1 cellular context compared by ENCODE assay signal in genomic region chr12:57765003-57765697, GRCh38.
TF ChIP-seq lines count a peak whose summit lies in the region.

No MANE protein-coding gene starts in this region.

TF ChIP-seq in HepG2, 621 proteins besides CTCF, POLR2A, EP300 and RAD21 (continues in another document):
- TF ChIP-seq PHB2 (IDR thresholded peaks at IDR 0.05; ENCODE audit: partially characterized antibody) (no peak), EED (CRISPR knock-in tag; IDR thresholded peaks at IDR 0.05) (no peak), ZFP90 (CRISPR knock-in tag; IDR thresholded peaks at IDR 0.05; ENCODE audit: borderline replicate concordance) (peak; percentile 37; the same call in 1 of the 2 replicates), TEAD3 (CRISPR knock-in tag; optimal IDR thresholded peaks at IDR 0.05; ENCODE audit: borderline replicate concordance) (no peak), FOXA3 (CRISPR knock-in tag; IDR thresholded peaks at IDR 0.05) (no peak), RFX3 (CRISPR knock-in tag; IDR thresholded peaks at IDR 0.05) (no peak), HIVEP1 (CRISPR knock-in tag; IDR thresholded peaks at IDR 0.05) (peak; percentile 81), ZBTB2 (CRISPR knock-in tag; IDR thresholded peaks at IDR 0.05; ENCODE audit: low read depth) (no peak), ZNF670 (CRISPR knock-in tag; IDR thresholded peaks at IDR 0.05; ENCODE audit: borderline replicate concordance) (no peak), ASH2L (IDR thresholded peaks at IDR 0.05; ENCODE audit: insufficient read length, low read depth, low read length) (peak; percentile 16), GTF3A (CRISPR knock-in tag; conservative IDR thresholded peaks at IDR 0.05) (0 out of 2 replicates have a peak, but pooled peaks have one; percentile 6), POGK (CRISPR knock-in tag; conservative IDR thresholded peaks at IDR 0.05) (peak; percentile 65), ZFX (CRISPR knock-in tag; IDR thresholded peaks at IDR 0.05; ENCODE audit: low read depth) (0 out of 2 replicates have a peak, but pooled peaks have one; percentile 41), ZNF20 (CRISPR knock-in tag; IDR thresholded peaks at IDR 0.05) (no peak), ELF1 (CRISPR knock-in tag; IDR thresholded peaks at IDR 0.05) (no peak), SPEN (CRISPR knock-in tag; IDR thresholded peaks at IDR 0.05; ENCODE audit: low read depth) (peak; percentile 29; the same call in 1 of the 2 replicates), ZNF546 (CRISPR knock-in tag; conservative IDR thresholded peaks at IDR 0.05) (peak; percentile 66), YEATS4 (CRISPR knock-in tag; IDR thresholded peaks at IDR 0.05; ENCODE audit: borderline replicate concordance) (peak; percentile 72; the same call in 1 of the 2 replicates), ZNF891 (CRISPR knock-in tag; IDR thresholded peaks at IDR 0.05) (peak; percentile 78), NFRKB (IDR thresholded peaks at IDR 0.05) (no peak), ETV5 (CRISPR knock-in tag; IDR thresholded peaks at IDR 0.05; ENCODE audit: borderline replicate concordance) (peak; percentile 13; the same call in 1 of the 2 replicates), GLI4 (CRISPR knock-in tag; IDR thresholded peaks at IDR 0.05; ENCODE audit: borderline replicate concordance) (no peak), ZNF552 (CRISPR knock-in tag; IDR thresholded peaks at IDR 0.05; ENCODE audit: borderline replicate concordance) (0 out of 2 replicates have a peak, but pooled peaks have one; percentile 61), GPN1 (CRISPR knock-in tag; IDR thresholded peaks at IDR 0.05; ENCODE audit: borderline replicate concordance) (no peak), ZNF605 (CRISPR knock-in tag; IDR thresholded peaks at IDR 0.05) (peak; percentile 66; the same call in 1 of the 2 replicates), HDAC2 (CRISPR knock-in tag; IDR thresholded peaks at IDR 0.05) (peak; percentile 24; the same call in 1 of the 2 replicates), ZSCAN20 (CRISPR knock-in tag; IDR thresholded peaks at IDR 0.05; ENCODE audit: borderline replicate concordance) (no peak), REL (CRISPR knock-in tag; conservative IDR thresholded peaks at IDR 0.05) (peak; percentile 47; the same call in 1 of the 2 replicates), ZNF724P (CRISPR knock-in tag; IDR thresholded peaks at IDR 0.05; ENCODE audit: borderline replicate concordance) (0 out of 2 replicates have a peak, but pooled peaks have one; percentile 17), ZNF318 (CRISPR knock-in tag; IDR thresholded peaks at IDR 0.05) (no peak), THAP11 (CRISPR knock-in tag; IDR thresholded peaks at IDR 0.05) (peak; percentile 50; the same call in 1 of the 2 replicates), SIX1 (CRISPR knock-in tag; IDR thresholded peaks at IDR 0.05; ENCODE audit: borderline replicate concordance) (no peak), IKZF1 (IDR thresholded peaks at IDR 0.05) (no peak)
- TF ChIP-seq, protein P1, sequence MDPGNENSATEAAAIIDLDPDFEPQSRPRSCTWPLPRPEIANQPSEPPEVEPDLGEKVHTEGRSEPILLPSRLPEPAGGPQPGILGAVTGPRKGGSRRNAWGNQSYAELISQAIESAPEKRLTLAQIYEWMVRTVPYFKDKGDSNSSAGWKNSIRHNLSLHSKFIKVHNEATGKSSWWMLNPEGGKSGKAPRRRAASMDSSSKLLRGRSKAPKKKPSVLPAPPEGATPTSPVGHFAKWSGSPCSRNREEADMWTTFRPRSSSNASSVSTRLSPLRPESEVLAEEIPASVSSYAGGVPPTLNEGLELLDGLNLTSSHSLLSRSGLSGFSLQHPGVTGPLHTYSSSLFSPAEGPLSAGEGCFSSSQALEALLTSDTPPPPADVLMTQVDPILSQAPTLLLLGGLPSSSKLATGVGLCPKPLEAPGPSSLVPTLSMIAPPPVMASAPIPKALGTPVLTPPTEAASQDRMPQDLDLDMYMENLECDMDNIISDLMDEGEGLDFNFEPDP (CRISPR knock-in tag; conservative IDR thresholded peaks at IDR 0.05): no peak
- TF ChIP-seq, protein P2, sequence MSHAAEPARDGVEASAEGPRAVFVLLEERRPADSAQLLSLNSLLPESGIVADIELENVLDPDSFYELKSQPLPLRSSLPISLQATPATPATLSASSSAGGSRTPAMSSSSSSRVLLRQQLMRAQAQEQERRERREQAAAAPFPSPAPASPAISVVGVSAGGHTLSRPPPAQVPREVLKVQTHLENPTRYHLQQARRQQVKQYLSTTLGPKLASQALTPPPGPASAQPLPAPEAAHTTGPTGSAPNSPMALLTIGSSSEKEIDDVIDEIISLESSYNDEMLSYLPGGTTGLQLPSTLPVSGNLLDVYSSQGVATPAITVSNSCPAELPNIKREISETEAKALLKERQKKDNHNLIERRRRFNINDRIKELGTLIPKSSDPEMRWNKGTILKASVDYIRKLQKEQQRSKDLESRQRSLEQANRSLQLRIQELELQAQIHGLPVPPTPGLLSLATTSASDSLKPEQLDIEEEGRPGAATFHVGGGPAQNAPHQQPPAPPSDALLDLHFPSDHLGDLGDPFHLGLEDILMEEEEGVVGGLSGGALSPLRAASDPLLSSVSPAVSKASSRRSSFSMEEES (CRISPR knock-in tag; IDR thresholded peaks at IDR 0.05): no peak
- TF ChIP-seq, protein P3, sequence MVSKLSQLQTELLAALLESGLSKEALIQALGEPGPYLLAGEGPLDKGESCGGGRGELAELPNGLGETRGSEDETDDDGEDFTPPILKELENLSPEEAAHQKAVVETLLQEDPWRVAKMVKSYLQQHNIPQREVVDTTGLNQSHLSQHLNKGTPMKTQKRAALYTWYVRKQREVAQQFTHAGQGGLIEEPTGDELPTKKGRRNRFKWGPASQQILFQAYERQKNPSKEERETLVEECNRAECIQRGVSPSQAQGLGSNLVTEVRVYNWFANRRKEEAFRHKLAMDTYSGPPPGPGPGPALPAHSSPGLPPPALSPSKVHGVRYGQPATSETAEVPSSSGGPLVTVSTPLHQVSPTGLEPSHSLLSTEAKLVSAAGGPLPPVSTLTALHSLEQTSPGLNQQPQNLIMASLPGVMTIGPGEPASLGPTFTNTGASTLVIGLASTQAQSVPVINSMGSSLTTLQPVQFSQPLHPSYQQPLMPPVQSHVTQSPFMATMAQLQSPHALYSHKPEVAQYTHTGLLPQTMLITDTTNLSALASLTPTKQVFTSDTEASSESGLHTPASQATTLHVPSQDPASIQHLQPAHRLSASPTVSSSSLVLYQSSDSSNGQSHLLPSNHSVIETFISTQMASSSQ (IDR thresholded peaks at IDR 0.05; ENCODE audit: low read depth): no peak
- TF ChIP-seq, protein P3 (CRISPR knock-in tag; IDR thresholded peaks at IDR 0.05; ENCODE audit: borderline replicate concordance): 0 out of 2 replicates have a peak, but pooled peaks have one; percentile 8
- TF ChIP-seq, protein P4, sequence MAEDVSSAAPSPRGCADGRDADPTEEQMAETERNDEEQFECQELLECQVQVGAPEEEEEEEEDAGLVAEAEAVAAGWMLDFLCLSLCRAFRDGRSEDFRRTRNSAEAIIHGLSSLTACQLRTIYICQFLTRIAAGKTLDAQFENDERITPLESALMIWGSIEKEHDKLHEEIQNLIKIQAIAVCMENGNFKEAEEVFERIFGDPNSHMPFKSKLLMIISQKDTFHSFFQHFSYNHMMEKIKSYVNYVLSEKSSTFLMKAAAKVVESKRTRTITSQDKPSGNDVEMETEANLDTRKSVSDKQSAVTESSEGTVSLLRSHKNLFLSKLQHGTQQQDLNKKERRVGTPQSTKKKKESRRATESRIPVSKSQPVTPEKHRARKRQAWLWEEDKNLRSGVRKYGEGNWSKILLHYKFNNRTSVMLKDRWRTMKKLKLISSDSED (CRISPR knock-in tag; IDR thresholded peaks at IDR 0.05): no peak
- TF ChIP-seq, protein P5, sequence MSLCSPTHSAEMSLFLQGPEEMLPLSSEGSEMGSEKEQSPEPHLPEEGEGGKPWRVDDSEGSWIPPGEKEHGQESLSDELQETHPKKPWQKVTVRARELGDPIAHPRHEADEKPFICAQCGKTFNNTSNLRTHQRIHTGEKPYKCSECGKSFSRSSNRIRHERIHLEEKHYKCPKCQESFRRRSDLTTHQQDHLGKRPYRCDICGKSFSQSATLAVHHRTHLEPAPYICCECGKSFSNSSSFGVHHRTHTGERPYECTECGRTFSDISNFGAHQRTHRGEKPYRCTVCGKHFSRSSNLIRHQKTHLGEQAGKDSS (CRISPR knock-in tag; IDR thresholded peaks at IDR 0.05; ENCODE audit: borderline replicate concordance, low read depth): no peak
